In genomic region chr2:150621800-150622199, GRCh38 we compare ENCODE assay signal across 14 cellular contexts.
A peak's percentile ranks its signal among the peaks of the same experiment; 100 is the strongest.
DNase-seq lines count a peak whose midpoint lies in the region; ATAC-seq and TF ChIP-seq lines count a peak whose summit lies in the region.
"Had no signal": no experiment of that assay in that cellular context is flagged by ENCODE, and none has a peak within 500 bp of the region (broad histone marks: within the 10 kb centered on the region; RNA-seq: fewer than 3 reads in every experiment).

No MANE protein-coding gene starts in this region.

- TF ChIP-seq CTCF in left ventricle myocardium inferior (IDR thresholded peaks at IDR 0.05; ENCODE audit: borderline replicate concordance) (no peak), heart left ventricle (IDR thresholded peaks at IDR 0.05) (no peak), brain microvascular endothelial cell (IDR thresholded peaks at IDR 0.05; ENCODE audit: low read depth, low read length, missing control alignments) (peak; percentile 5), kidney epithelial cell (IDR thresholded peaks at IDR 0.05; ENCODE audit: insufficient read depth, low read length, poor library complexity, severe bottlenecking) (no peak)

- in situ Hi-C loops in brain microvascular endothelial cell (cut with HindIII; ENCODE audit: low pct_ligation_motif_present, low sequenced_read_pairs) (no loop called here), KBM-7 (cut with MboI; ENCODE audit: low pct_unique_long_range_greater_than_20kb, low sequenced_read_pairs) (no loop called here)

- H3K4me3 ChIP-seq in left ventricle myocardium inferior (no peak overlapping the region), heart left ventricle (no peak overlapping the region), brain microvascular endothelial cell (ENCODE audit: low read depth, low read length) (no peak overlapping the region), kidney epithelial cell (ENCODE audit: low read depth, low read length) (no peak overlapping the region)
- H3K4me3 ChIP-seq: HAP-1 had no signal

- no peak for DNase-seq in left ventricle myocardium inferior
- DNase-seq in heart left ventricle: no peak
- peak; percentile 77 for DNase-seq in brain microvascular endothelial cell
- peak; percentile 85 for DNase-seq in kidney epithelial cell (ENCODE audit: low read depth)
- no peak for DNase-seq in activated T-cell treated with anti-CD3 and anti-CD28 coated beads, Interleukin-2, amount 50 U/mL, for 1 hour
- no peak for DNase-seq in KBM-7
- DNase-seq: activated T-cell treated with anti-CD3 and anti-CD28 coated beads, Interleukin-2, amount 50 U/mL, for 24 hours; NCI-H1417; stimulated activated CD4-positive, alpha-beta T cell treated with anti-CD3 and anti-CD28 coated beads, Interleukin-1b, Interleukin-23, amount 100 ng/mL, for 48 hours; stimulated activated naive CD8-positive, alpha-beta T cell treated with anti-CD3 and anti-CD28 coated beads, Interleukin-15, amount 100 ng/mL, for 72 hours had no signal

- H3K4me1 ChIP-seq in left ventricle myocardium inferior (peaks cover 31% of the 10 kb centered on the region), heart left ventricle (peaks cover 0 to 44% (median 23%) of the 10 kb centered on the region in 12 donors)
- H3K4me1 ChIP-seq: HAP-1 had no signal

- ATAC-seq in heart left ventricle: no peak
- no peak for ATAC-seq in GM21423 (IDR thresholded peaks at IDR 0.05; ENCODE audit: unreplicated experiment)
- no peak for ATAC-seq in HG03442 (IDR thresholded peaks at IDR 0.05; ENCODE audit: unreplicated experiment)
- ATAC-seq: natural killer cell treated with Interleukin-12 subunit alpha and Interleukin-12 subunit beta and Interleukin-15 and Interleukin-18, amount 100 ng/mL, for 72 hours; stimulated activated naive CD8-positive, alpha-beta T cell treated with anti-CD3 and anti-CD28 coated beads, Interleukin-15, amount 100 ng/mL, for 72 hours had no signal

- H3K27ac ChIP-seq in left ventricle myocardium inferior (replicated peaks): peak overlapping the region; percentile 62
- peak overlapping the region in 3 of 12 donors; percentile 11 to 65 (median 11) for H3K27ac ChIP-seq in heart left ventricle
- H3K27ac ChIP-seq in brain microvascular endothelial cell: peak overlapping the region; percentile 71

- H3K36me3 ChIP-seq in left ventricle myocardium inferior (no peaks in the 10 kb centered on the region), heart left ventricle (no peaks in the 10 kb centered on the region), brain microvascular endothelial cell (replicated peaks) (no peaks in the 10 kb centered on the region), kidney epithelial cell (ENCODE audit: control insufficient read depth, insufficient read depth, low read length) (no peaks in the 10 kb centered on the region)
- H3K36me3 ChIP-seq: HAP-1 had no signal

- 58 to 73% (median 63%) methylated on average over 2 of the region's 2 CpGs for WGBS in heart left ventricle, 4 donors

- H3K9me3 ChIP-seq in left ventricle myocardium inferior (replicated peaks) (no peaks in the 10 kb centered on the region), heart left ventricle (no peaks in the 10 kb centered on the region)
- H3K9me3 ChIP-seq: HAP-1 had no signal

- H3K27me3 ChIP-seq in left ventricle myocardium inferior (ENCODE audit: low read depth) (no peaks in the 10 kb centered on the region), heart left ventricle (no peaks in the 10 kb centered on the region), brain microvascular endothelial cell (replicated peaks) (no peaks in the 10 kb centered on the region), kidney epithelial cell (ENCODE audit: control insufficient read depth, insufficient read depth, low read length) (no peaks in the 10 kb centered on the region)

- intact Hi-C loops in left ventricle myocardium inferior (cut with micrococcal nuclease): no loop called here
- intact Hi-C loops in heart left ventricle (cut with DNase I): loop anchor here in 1 of 10 donors (10.0 kb wide), 1 partner anchor 163 kb away; no protein-coding TSS in a partner anchor

- TF ChIP-seq POLR2A in heart left ventricle (IDR thresholded peaks at IDR 0.05): no peak

Comparison
In these comparisons a context has a peak if more than half of its experiments do, and no peak if none do; other contexts are left out.
1. DNase-seq: peak in brain microvascular endothelial cell (single experiment) and kidney epithelial cell (single experiment); none in left ventricle myocardium inferior (single experiment), heart left ventricle (0 of 5), activated T-cell treated with anti-CD3 and anti-CD28 coated beads, Interleukin-2, amount 50 U/mL, for 1 hour (single experiment) and KBM-7 (single experiment).